ENCODE assay signal across 19 cellular contexts in the genomic region with DNA sequence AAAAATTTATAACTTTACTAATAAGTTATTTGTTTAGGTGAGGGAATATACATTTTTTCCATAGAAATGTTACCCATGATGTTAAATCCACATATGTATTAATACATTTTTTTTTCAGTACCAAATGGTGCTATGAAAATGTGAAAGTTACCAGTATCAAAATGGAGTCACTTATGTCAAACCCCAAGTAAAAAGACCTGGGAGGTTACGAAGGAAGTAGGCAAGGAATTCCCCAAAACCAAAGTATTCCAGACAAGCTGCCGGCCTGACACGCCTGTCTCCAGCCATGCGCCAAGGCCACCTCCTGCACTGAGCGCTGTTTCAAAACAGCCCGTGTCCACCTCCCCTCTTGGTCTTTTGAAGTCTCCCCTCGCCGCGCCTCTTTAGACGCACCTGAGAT. TPM values are rescaled to one million over a fixed set of nuclear protein-coding genes. Genes with fewer than 3 reads are reported as not detected.
"Had no signal": no experiment of that assay in that cellular context is flagged by ENCODE, and none has a peak within 500 bp of the region (broad histone marks: within the 10 kb centered on the region; RNA-seq: fewer than 3 reads in every experiment).

No MANE protein-coding gene starts in this region.

- H3K36me3 Mint-ChIP-seq: WTC11 had no signal

- H3K4me3 Mint-ChIP-seq: neural crest cell, WTC11 had no signal

- H3K36me3 ChIP-seq: ascending aorta, lower lobe of right lung, prostate gland, right atrium auricular region, tibial nerve had no signal

- H3K4me1 Mint-ChIP-seq: neural crest cell had no signal

- DNase-seq: activated CD4-positive, alpha-beta T cell treated with anti-CD3 and anti-CD28 coated beads for 4 hours; activated CD8-positive, alpha-beta memory T cell treated with anti-CD3 and anti-CD28 coated beads for 24 hours; activated CD8-positive, alpha-beta memory T cell treated with anti-CD3 and anti-CD28 coated beads, Interleukin-2, amount 50 U/mL, for 48 hours; activated gamma-delta T cell treated with Interleukin-2 at 50 U/mL for 16 hours; cerebellar nuclear complex; effector memory CD4-positive, alpha-beta T cell; hippocampal formation; lower lobe of right lung; stimulated activated CD4-positive, alpha-beta T cell treated with anti-CD3 and anti-CD28 coated beads, Interleukin-12 subunit alpha, Interleukin-12 subunit beta, amount 100 ng/mL, for 4 hours; stimulated activated CD4-positive, alpha-beta T cell treated with anti-CD3 and anti-CD28 coated beads, Interleukin-1b, Interleukin-23, amount 100 ng/mL, for 48 hours; stimulated activated CD8-positive, alpha-beta memory T cell treated with anti-CD3 and anti-CD28 coated beads, Interleukin-4, amount 100 ng/mL, for 48 hours; stimulated activated naive CD4-positive, alpha-beta T cell treated with Interleukin-2 at 50 U/mL for 16 hours had no signal

- H3K27me3 ChIP-seq: ascending aorta, right atrium auricular region, tibial nerve had no signal

- H3K4me1 ChIP-seq: ascending aorta, lower lobe of right lung, prostate gland, right atrium auricular region, tibial nerve had no signal

- H3K4me3 ChIP-seq: ascending aorta, lower lobe of right lung, prostate gland, right atrium auricular region, SK-N-MC, tibial nerve had no signal

- H3K9me3 Mint-ChIP-seq: neural crest cell, WTC11 had no signal

- H3K9me3 ChIP-seq: ascending aorta, lower lobe of right lung, prostate gland, right atrium auricular region, tibial nerve had no signal

- ATAC-seq: lower lobe of right lung, WTC11 had no signal

- H3K27ac ChIP-seq: ascending aorta, lower lobe of right lung, prostate gland, right atrium auricular region, SK-N-MC, tibial nerve had no signal

RNA-seq across cellular contexts. Expression of gene PRKCQ, which starts 44.7 kb away (rescaled TPM):
- total RNA-seq: ascending aorta had no signal
